3 cellular contexts compared by ENCODE assay signal in genomic region chr2:190121971-190122370, GRCh38.
A peak's percentile ranks its signal among the peaks of the same experiment; 100 is the strongest.
TF ChIP-seq lines count a peak whose summit lies in the region.

No MANE protein-coding gene starts in this region.

TF ChIP-seq in A549, 52 proteins besides CTCF, POLR2A, EP300 and RAD21:
- TF ChIP-seq CBX8 (IDR thresholded peaks at IDR 0.05) (no peak), FOXS1 (CRISPR knock-in tag; IDR thresholded peaks at IDR 0.05) (no peak), JUN (IDR thresholded peaks at IDR 0.05) (no peak), SMC3 (IDR thresholded peaks at IDR 0.05) (peak; percentile 33; the same call in 1 of the 3 replicates), RFX5 (IDR thresholded peaks at IDR 0.05) (no peak)

TF ChIP-seq in IMR-90, 13 proteins besides CTCF, POLR2A, EP300 and RAD21:
- peak; percentile 17; the same call in 1 of the 2 replicates for TF ChIP-seq SMC3 (IDR thresholded peaks at IDR 0.05; ENCODE audit: low read depth, low read length)
- TF ChIP-seq USF2 (IDR thresholded peaks at IDR 0.05; ENCODE audit: low read depth, low read length), result no peak

TF ChIP-seq in GM12878, 131 proteins besides CTCF, POLR2A, EP300 and RAD21:
- no peak for TF ChIP-seq SREBF1 (IDR thresholded peaks at IDR 0.05; ENCODE audit: low read length)
- no peak for TF ChIP-seq KLF5 (IDR thresholded peaks at IDR 0.05; ENCODE audit: partially characterized antibody)
- no peak for TF ChIP-seq BCL3 (IDR thresholded peaks at IDR 0.05; ENCODE audit: borderline replicate concordance, insufficient read depth, low read depth, low read length, poor library complexity, severe bottlenecking)
- 0 out of 2 replicates have a peak, but pooled peaks have one; percentile 36 for TF ChIP-seq ZNF24 (IDR thresholded peaks at IDR 0.05)
- TF ChIP-seq CBX5 (IDR thresholded peaks at IDR 0.05; ENCODE audit: low read depth), result no peak
- peak; percentile 35; the same call in 1 of the 2 replicates for TF ChIP-seq SMC3 (IDR thresholded peaks at IDR 0.05; ENCODE audit: borderline replicate concordance, low read length)
- no peak for TF ChIP-seq NR2C1 (IDR thresholded peaks at IDR 0.05)
- TF ChIP-seq, protein P1, sequence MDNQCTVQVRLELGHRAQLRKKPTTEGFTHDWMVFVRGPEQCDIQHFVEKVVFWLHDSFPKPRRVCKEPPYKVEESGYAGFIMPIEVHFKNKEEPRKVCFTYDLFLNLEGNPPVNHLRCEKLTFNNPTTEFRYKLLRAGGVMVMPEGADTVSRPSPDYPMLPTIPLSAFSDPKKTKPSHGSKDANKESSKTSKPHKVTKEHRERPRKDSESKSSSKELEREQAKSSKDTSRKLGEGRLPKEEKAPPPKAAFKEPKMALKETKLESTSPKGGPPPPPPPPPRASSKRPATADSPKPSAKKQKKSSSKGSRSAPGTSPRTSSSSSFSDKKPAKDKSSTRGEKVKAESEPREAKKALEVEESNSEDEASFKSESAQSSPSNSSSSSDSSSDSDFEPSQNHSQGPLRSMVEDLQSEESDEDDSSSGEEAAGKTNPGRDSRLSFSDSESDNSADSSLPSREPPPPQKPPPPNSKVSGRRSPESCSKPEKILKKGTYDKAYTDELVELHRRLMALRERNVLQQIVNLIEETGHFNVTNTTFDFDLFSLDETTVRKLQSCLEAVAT (IDR thresholded peaks at IDR 0.05), result no peak
- peak; percentile 27 for TF ChIP-seq CUX1 (IDR thresholded peaks at IDR 0.05; ENCODE audit: insufficient replicate concordance, low read depth, low read length)
- TF ChIP-seq HCFC1 (IDR thresholded peaks at IDR 0.05; ENCODE audit: low read length), result no peak
- no peak for TF ChIP-seq RELB (IDR thresholded peaks at IDR 0.05; ENCODE audit: low read depth)
- TF ChIP-seq PBX3 (IDR thresholded peaks at IDR 0.05; ENCODE audit: insufficient replicate concordance, low read depth, low read length), result no peak
- no peak for TF ChIP-seq HDAC2 (IDR thresholded peaks at IDR 0.05)
- TF ChIP-seq, protein P2, sequence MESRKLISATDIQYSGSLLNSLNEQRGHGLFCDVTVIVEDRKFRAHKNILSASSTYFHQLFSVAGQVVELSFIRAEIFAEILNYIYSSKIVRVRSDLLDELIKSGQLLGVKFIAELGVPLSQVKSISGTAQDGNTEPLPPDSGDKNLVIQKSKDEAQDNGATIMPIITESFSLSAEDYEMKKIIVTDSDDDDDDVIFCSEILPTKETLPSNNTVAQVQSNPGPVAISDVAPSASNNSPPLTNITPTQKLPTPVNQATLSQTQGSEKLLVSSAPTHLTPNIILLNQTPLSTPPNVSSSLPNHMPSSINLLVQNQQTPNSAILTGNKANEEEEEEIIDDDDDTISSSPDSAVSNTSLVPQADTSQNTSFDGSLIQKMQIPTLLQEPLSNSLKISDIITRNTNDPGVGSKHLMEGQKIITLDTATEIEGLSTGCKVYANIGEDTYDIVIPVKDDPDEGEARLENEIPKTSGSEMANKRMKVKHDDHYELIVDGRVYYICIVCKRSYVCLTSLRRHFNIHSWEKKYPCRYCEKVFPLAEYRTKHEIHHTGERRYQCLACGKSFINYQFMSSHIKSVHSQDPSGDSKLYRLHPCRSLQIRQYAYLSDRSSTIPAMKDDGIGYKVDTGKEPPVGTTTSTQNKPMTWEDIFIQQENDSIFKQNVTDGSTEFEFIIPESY (IDR thresholded peaks at IDR 0.05), result no peak
- TF ChIP-seq SREBF2 (IDR thresholded peaks at IDR 0.05; ENCODE audit: low read length), result no peak
- TF ChIP-seq SRF (IDR thresholded peaks at IDR 0.05; ENCODE audit: low read depth in 2 of 2, low read length in 2 of 2), result no peak
- no peak for TF ChIP-seq JUND (IDR thresholded peaks at IDR 0.05; ENCODE audit: low read depth, low read length)
- no peak for TF ChIP-seq IKZF1 (conservative IDR thresholded peaks at IDR 0.05)
- no peak for TF ChIP-seq DPF2 (IDR thresholded peaks at IDR 0.05)
- no peak for TF ChIP-seq MTA2 (IDR thresholded peaks at IDR 0.05; ENCODE audit: low read depth)
- no peak for TF ChIP-seq PAX8 (IDR thresholded peaks at IDR 0.05)
